In genomic region chr14:102317564-102318248, GRCh38 we compare ENCODE assay signal across 8 cellular contexts. TPM values are rescaled to one million over a fixed set of nuclear protein-coding genes. Genes with fewer than 3 reads are reported as not detected.
A peak's percentile ranks its signal among the peaks of the same experiment; 100 is the strongest.
DNase-seq lines count a peak whose midpoint lies in the region; ATAC-seq and TF ChIP-seq lines count a peak whose summit lies in the region.

No MANE protein-coding gene starts in this region.

- H3K27ac ChIP-seq in heart left ventricle, result peak overlapping the region; percentile 49 to 97 (median 94)

- WGBS in heart left ventricle, 4 donors, result 33 to 52% (median 48%) methylated on average over 12 of the region's 12 CpGs

- H3K4me3 ChIP-seq in heart left ventricle, result peak overlapping the region; percentile 27 to 74 (median 56)

- no peak for TF ChIP-seq POLR2A in heart left ventricle (IDR thresholded peaks at IDR 0.05)

- H3K9me3 Mint-ChIP-seq in activated T-cell treated with anti-CD3 and anti-CD28 coated beads, Interleukin-2, amount 50 U/mL, for 4 hours, result no peaks in the 10 kb centered on the region
- H3K9me3 Mint-ChIP-seq in activated T-helper 1 cell treated with anti-CD3 and anti-CD28 coated beads, Interleukin-12 subunit alpha, Interleukin-12 subunit beta, Interleukin-2, Interleukin-4 antibody, amounts not matched to agents 30 ng/mL and 10 ng/mL and 1 ng/mL, durations not matched to agents 14 hours and 24 hours and 36 hours, result no peaks in the 10 kb centered on the region

- peak in 5 of 12 donors; percentile 13 to 34 (median 26) for TF ChIP-seq CTCF in heart left ventricle (IDR thresholded peaks at IDR 0.05)
- no peak for TF ChIP-seq CTCF in omental fat pad (IDR thresholded peaks at IDR 0.05)

- H3K36me3 Mint-ChIP-seq in activated T-cell treated with anti-CD3 and anti-CD28 coated beads, Interleukin-2, amount 50 U/mL, for 4 hours (ENCODE audit: insufficient read depth), result no peaks in the 10 kb centered on the region
- no peaks in the 10 kb centered on the region for H3K36me3 Mint-ChIP-seq in activated T-helper 1 cell treated with anti-CD3 and anti-CD28 coated beads, Interleukin-12 subunit alpha, Interleukin-12 subunit beta, Interleukin-2, Interleukin-4 antibody, amounts not matched to agents 30 ng/mL and 10 ng/mL and 1 ng/mL, durations not matched to agents 14 hours and 24 hours and 36 hours (ENCODE audit: low read depth)

- no peak for ATAC-seq in activated T-cell treated with anti-CD3 and anti-CD28 coated beads, Interleukin-2, amount 50 U/mL, for 4 hours
- ATAC-seq in heart left ventricle (peak; percentile 17 to 45 (median 42)), HG03139 (IDR thresholded peaks at IDR 0.05; ENCODE audit: unreplicated experiment) (no peak), omental fat pad (ENCODE audit: low FRiP score) (no peak)

- no peaks in the 10 kb centered on the region for H3K27me3 ChIP-seq in heart left ventricle

- peaks cover 0 to 6% (median 0%) of the 10 kb centered on the region in 9 donors for H3K36me3 ChIP-seq in heart left ventricle

- no peak for DNase-seq in activated T-cell treated with anti-CD3 and anti-CD28 coated beads, Interleukin-2, amount 50 U/mL, for 4 hours
- no peak for DNase-seq in activated T-cell treated with anti-CD3 and anti-CD28 coated beads, Interleukin-2, amount 50 U/mL, for 1 hour
- DNase-seq in NCI-H2081 treated with DMSO at 0.1 percent for 48 hours (lab: John Stamatoyannopoulos, UW), result peak; percentile 55
- DNase-seq in activated T-helper 1 cell treated with anti-CD3 and anti-CD28 coated beads, Interleukin-12 subunit alpha, Interleukin-12 subunit beta, Interleukin-2, Interleukin-4 antibody, amounts not matched to agents 30 ng/mL and 10 ng/mL and 1 ng/mL, durations not matched to agents 14 hours and 24 hours and 36 hours (ENCODE audit: low spot score), result no peak
- peak in 4 of 5 donors; percentile 57 to 81 (median 68) for DNase-seq in heart left ventricle
- peak; percentile 59 for DNase-seq in putamen (ENCODE audit: low spot score)
- DNase-seq in omental fat pad (ENCODE audit: low spot score), result no peak

- no peaks in the 10 kb centered on the region for H3K27me3 Mint-ChIP-seq in activated T-cell treated with anti-CD3 and anti-CD28 coated beads, Interleukin-2, amount 50 U/mL, for 4 hours (ENCODE audit: low read depth)
- peaks cover 3% of the 10 kb centered on the region for H3K27me3 Mint-ChIP-seq in activated T-helper 1 cell treated with anti-CD3 and anti-CD28 coated beads, Interleukin-12 subunit alpha, Interleukin-12 subunit beta, Interleukin-2, Interleukin-4 antibody, amounts not matched to agents 30 ng/mL and 10 ng/mL and 1 ng/mL, durations not matched to agents 14 hours and 24 hours and 36 hours (ENCODE audit: insufficient read depth)

- intact Hi-C loops in activated T-helper 1 cell treated with anti-CD3 and anti-CD28 coated beads, Interleukin-12 subunit alpha, Interleukin-12 subunit beta, Interleukin-2, Interleukin-4 antibody, amounts not matched to agents 30 ng/mL and 10 ng/mL and 1 ng/mL, durations not matched to agents 14 hours and 24 hours and 36 hours (cut with micrococcal nuclease), result loop anchor here (2.0 to 10.0 kb wide), 6 partner anchors 13 to 610 kb away; partner anchors contain the start of genes MOK, PPP2R5C and RCOR1
- intact Hi-C loops in heart left ventricle (cut with DNase I), result loop anchor here in 8 of 10 donors (2.0 to 10.0 kb wide), 13 partner anchors 45 to 613 kb away; partner anchors contain the start of genes DYNC1H1 (in 5 of the 8), CINP (in 2 of the 8), HSP90AA1 (in 2 of the 8) and TECPR2 (in 2 of the 8)

- H3K27ac Mint-ChIP-seq in activated T-helper 1 cell treated with anti-CD3 and anti-CD28 coated beads, Interleukin-12 subunit alpha, Interleukin-12 subunit beta, Interleukin-2, Interleukin-4 antibody, amounts not matched to agents 30 ng/mL and 10 ng/mL and 1 ng/mL, durations not matched to agents 14 hours and 24 hours and 36 hours, result peak overlapping the region; percentile 92

- peak overlapping the region; percentile 92 for H3K4me3 Mint-ChIP-seq in activated T-cell treated with anti-CD3 and anti-CD28 coated beads, Interleukin-2, amount 50 U/mL, for 4 hours
- H3K4me3 Mint-ChIP-seq in activated T-helper 1 cell treated with anti-CD3 and anti-CD28 coated beads, Interleukin-12 subunit alpha, Interleukin-12 subunit beta, Interleukin-2, Interleukin-4 antibody, amounts not matched to agents 30 ng/mL and 10 ng/mL and 1 ng/mL, durations not matched to agents 14 hours and 24 hours and 36 hours, result peak overlapping the region; percentile 94

- peaks cover 0 to 56% (median 31%) of the 10 kb centered on the region in 12 donors for H3K4me1 ChIP-seq in heart left ventricle

- H3K4me1 Mint-ChIP-seq in activated T-cell treated with anti-CD3 and anti-CD28 coated beads, Interleukin-2, amount 50 U/mL, for 4 hours (ENCODE audit: low read depth), result peaks cover 45% of the 10 kb centered on the region
- H3K4me1 Mint-ChIP-seq in activated T-helper 1 cell treated with anti-CD3 and anti-CD28 coated beads, Interleukin-12 subunit alpha, Interleukin-12 subunit beta, Interleukin-2, Interleukin-4 antibody, amounts not matched to agents 30 ng/mL and 10 ng/mL and 1 ng/mL, durations not matched to agents 14 hours and 24 hours and 36 hours (ENCODE audit: low read depth), result peaks cover 56% of the 10 kb centered on the region

- no peaks in the 10 kb centered on the region for H3K9me3 ChIP-seq in heart left ventricle

RNA-seq across cellular contexts. Expression of gene ZNF839, which starts 1.8 kb away (rescaled TPM):
- 10 to 100 TPM; 14.9 to 16.6 (median 15.5) TPM for total RNA-seq in activated T-cell treated with anti-CD3 and anti-CD28 coated beads, Interleukin-2, amount 50 U/mL, for 4 hours
- 17.7 and 19.5 TPM in 2 replicates for total RNA-seq in activated T-helper 1 cell treated with anti-CD3 and anti-CD28 coated beads, Interleukin-12 subunit alpha, Interleukin-12 subunit beta, Interleukin-2, Interleukin-4 antibody, amounts not matched to agents 30 ng/mL and 10 ng/mL and 1 ng/mL, durations not matched to agents 14 hours and 24 hours and 36 hours
- total RNA-seq in heart left ventricle (10 to 100 TPM in 2 of 9 donors, 1 to 10 TPM in 7; 4.8 to 12.3 (median 8.9) TPM), omental fat pad (10 to 100 TPM in 1 of 4 donors, 1 to 10 TPM in 3; 3.8 to 12.6 (median 8.1) TPM)
- polyA plus RNA-seq in heart left ventricle, result 1 to 10 TPM; 4.3 to 7.1 TPM

RNA-seq across cellular contexts. Expression of gene MOK, which starts 12.7 kb away (rescaled TPM):
- total RNA-seq in activated T-cell treated with anti-CD3 and anti-CD28 coated beads, Interleukin-2, amount 50 U/mL, for 4 hours, result 1 to 10 TPM; 3.2 to 5.5 (median 4.4) TPM
- total RNA-seq in activated T-helper 1 cell treated with anti-CD3 and anti-CD28 coated beads, Interleukin-12 subunit alpha, Interleukin-12 subunit beta, Interleukin-2, Interleukin-4 antibody, amounts not matched to agents 30 ng/mL and 10 ng/mL and 1 ng/mL, durations not matched to agents 14 hours and 24 hours and 36 hours, result 6.0 and 7.0 TPM in 2 replicates
- 10 to 100 TPM in 6 of 9 donors, 1 to 10 TPM in 3; 8.7 to 14.4 (median 12.7) TPM for total RNA-seq in heart left ventricle
- 10 to 100 TPM in 1 of 2 donors, 1 to 10 TPM in 1; 10.0 to 18.1 TPM for polyA plus RNA-seq in heart left ventricle
- total RNA-seq in omental fat pad, result 10 to 100 TPM; 11.6 to 21.9 (median 12.6) TPM

RNA-seq across cellular contexts. Expression of gene CINP, which starts 45.0 kb away (rescaled TPM):
- 10 to 100 TPM; 57.7 to 63.9 (median 58.4) TPM for total RNA-seq in activated T-cell treated with anti-CD3 and anti-CD28 coated beads, Interleukin-2, amount 50 U/mL, for 4 hours
- 39.6 and 42.5 TPM in 2 replicates for total RNA-seq in activated T-helper 1 cell treated with anti-CD3 and anti-CD28 coated beads, Interleukin-12 subunit alpha, Interleukin-12 subunit beta, Interleukin-2, Interleukin-4 antibody, amounts not matched to agents 30 ng/mL and 10 ng/mL and 1 ng/mL, durations not matched to agents 14 hours and 24 hours and 36 hours
- total RNA-seq in heart left ventricle (10 to 100 TPM; 26.4 to 40.0 (median 33.8) TPM), omental fat pad (10 to 100 TPM; 20.0 to 39.8 (median 34.7) TPM)
- polyA plus RNA-seq in heart left ventricle, result 10 to 100 TPM; 40.5 to 51.6 TPM

RNA-seq across cellular contexts. Expression of gene TECPR2, which starts 45.0 kb away (rescaled TPM):
- 1 to 10 TPM; 5.5 to 6.7 (median 5.6) TPM for total RNA-seq in activated T-cell treated with anti-CD3 and anti-CD28 coated beads, Interleukin-2, amount 50 U/mL, for 4 hours
- 9.5 and 10.1 TPM in 2 replicates for total RNA-seq in activated T-helper 1 cell treated with anti-CD3 and anti-CD28 coated beads, Interleukin-12 subunit alpha, Interleukin-12 subunit beta, Interleukin-2, Interleukin-4 antibody, amounts not matched to agents 30 ng/mL and 10 ng/mL and 1 ng/mL, durations not matched to agents 14 hours and 24 hours and 36 hours
- 10 to 100 TPM; 16.8 to 30.6 (median 27.8) TPM for total RNA-seq in heart left ventricle
- 10 to 100 TPM in 1 of 2 donors, 1 to 10 TPM in 1; 9.9 to 15.8 TPM for polyA plus RNA-seq in heart left ventricle
- 10 to 100 TPM; 12.7 to 46.0 (median 17.9) TPM for total RNA-seq in omental fat pad

Comparison
In these comparisons a context has a peak if more than half of its experiments do, and no peak if none do; other contexts are left out.
1. ATAC-seq: peak in heart left ventricle (4 of 4); none in activated T-cell treated with anti-CD3 and anti-CD28 coated beads, Interleukin-2, amount 50 U/mL, for 4 hours (0 of 2), HG03139 (single experiment) and omental fat pad (single experiment).
2. DNase-seq: peak in NCI-H2081 treated with DMSO at 0.1 percent for 48 hours (single experiment), heart left ventricle (4 of 5) and putamen (single experiment); none in activated T-cell treated with anti-CD3 and anti-CD28 coated beads, Interleukin-2, amount 50 U/mL, for 4 hours (single experiment), activated T-cell treated with anti-CD3 and anti-CD28 coated beads, Interleukin-2, amount 50 U/mL, for 1 hour (single experiment), activated T-helper 1 cell treated with anti-CD3 and anti-CD28 coated beads, Interleukin-12 subunit alpha, Interleukin-12 subunit beta, Interleukin-2, Interleukin-4 antibody, amounts not matched to agents 30 ng/mL and 10 ng/mL and 1 ng/mL, durations not matched to agents 14 hours and 24 hours and 36 hours (single experiment) and omental fat pad (single experiment).